Comparison of ENCODE assay signal across 13 cellular contexts in genomic region chr1:170666661-170667060, GRCh38. TPM values are rescaled to one million over a fixed set of nuclear protein-coding genes. Genes with fewer than 3 reads are reported as not detected.
DNase-seq lines count a peak whose midpoint lies in the region; ATAC-seq and TF ChIP-seq lines count a peak whose summit lies in the region.
"Had no signal": no experiment of that assay in that cellular context is flagged by ENCODE, and none has a peak within 500 bp of the region (broad histone marks: within the 10 kb centered on the region; RNA-seq: fewer than 3 reads in every experiment).

No MANE protein-coding gene starts in this region.

- H3K27ac ChIP-seq in mesenchymal stem cell (ENCODE audit: low read length, poor library complexity, severe bottlenecking): no peak overlapping the region
- peak overlapping the region; percentile 31 for H3K27ac ChIP-seq in thymus (ENCODE audit: low read depth)
- H3K27ac ChIP-seq: transverse colon had no signal

- H3K27me3 Mint-ChIP-seq in activated naive CD4-positive, alpha-beta T cell treated with anti-CD3 and anti-CD28 coated beads for 36 hours (ENCODE audit: low read depth): peaks cover 85% of the 10 kb centered on the region

- no peak overlapping the region for H2BK120ac ChIP-seq in mesenchymal stem cell (ENCODE audit: low read depth, low read length)

- WGBS in mesenchymal stem cell: 45% methylated on average over 23 of the region's 23 CpGs
- WGBS in thymus: 22% methylated on average over 23 of the region's 23 CpGs

- H4K8ac ChIP-seq in mesenchymal stem cell (ENCODE audit: low read length): no peak overlapping the region

- H3K4me1 ChIP-seq in mesenchymal stem cell (ENCODE audit: control insufficient read depth, insufficient read depth, low read depth, low read length): peaks cover 17% of the 10 kb centered on the region
- no peaks in the 10 kb centered on the region for H3K4me1 ChIP-seq in thymus (ENCODE audit: control insufficient read depth, insufficient read depth, low read length)

- H3K23ac ChIP-seq in mesenchymal stem cell (ENCODE audit: low read length in 2 of 2): no peak overlapping the region

- H3K4me1 Mint-ChIP-seq in activated naive CD4-positive, alpha-beta T cell treated with anti-CD3 and anti-CD28 coated beads for 36 hours (ENCODE audit: low read depth): peaks cover 44% of the 10 kb centered on the region

- H2BK15ac ChIP-seq in mesenchymal stem cell (ENCODE audit: low read depth, poor library complexity, severe bottlenecking): no peak overlapping the region

- peaks cover 0 to 97% of the 10 kb centered on the region in 2 experiments for H3K27me3 ChIP-seq in mesenchymal stem cell (ENCODE audit: control insufficient read depth in 1 of 2, insufficient read depth in 1 of 2, low read length in 2 of 2)
- H3K27me3 ChIP-seq in thymus (ENCODE audit: control insufficient read depth, insufficient read depth): peaks cover 82% of the 10 kb centered on the region

- CTCF ChIA-PET in activated naive CD4-positive, alpha-beta T cell treated with anti-CD3 and anti-CD28 coated beads for 36 hours (lab: Charles Lee): interaction anchor here (0.6 kb wide), 1 partner anchor 10 kb away, joined by 4 read pairs; no protein-coding TSS in a partner anchor

- H3K36me3 ChIP-seq in mesenchymal stem cell (ENCODE audit: control insufficient read depth in 1 of 2, insufficient read depth in 2 of 2, low read depth in 1 of 2, low read length in 2 of 2) (peaks cover 0 to 63% of the 10 kb centered on the region in 2 experiments), thymus (ENCODE audit: control insufficient read depth, insufficient read depth) (no peaks in the 10 kb centered on the region)
- H3K36me3 ChIP-seq: transverse colon had no signal

- no peak overlapping the region for H2AK5ac ChIP-seq in mesenchymal stem cell (ENCODE audit: low read length, severe bottlenecking)

- no peak overlapping the region for H2BK12ac ChIP-seq in mesenchymal stem cell (ENCODE audit: low read length in 2 of 2)

- no peaks in the 10 kb centered on the region for H3K36me3 Mint-ChIP-seq in activated naive CD4-positive, alpha-beta T cell treated with anti-CD3 and anti-CD28 coated beads for 36 hours (ENCODE audit: low read depth)
- peaks cover 15 to 28% of the 10 kb centered on the region in 2 donors for H3K36me3 Mint-ChIP-seq in activated naive CD4-positive, alpha-beta T cell treated with anti-CD3 and anti-CD28 coated beads, Interleukin-2, amount 50 U/mL, for 72 hours

- in situ Hi-C loops in astrocyte of the spinal cord (cut with HindIII; ENCODE audit: low sequenced_read_pairs): no loop called here

- H3K4me3 Mint-ChIP-seq in activated naive CD4-positive, alpha-beta T cell treated with anti-CD3 and anti-CD28 coated beads for 36 hours: no peak overlapping the region

- intact Hi-C loops in activated naive CD4-positive, alpha-beta T cell treated with anti-CD3 and anti-CD28 coated beads for 36 hours (cut with micrococcal nuclease): loop anchor here (2.0 to 10.0 kb wide), 3 partner anchors 134 to 739 kb away; partner anchors contain the start of genes GORAB and KIFAP3

- H3K79me1 ChIP-seq in mesenchymal stem cell (replicated peaks; ENCODE audit: low read length, poor library complexity, severe bottlenecking): no peaks in the 10 kb centered on the region

- no peak for DNase-seq in activated naive CD4-positive, alpha-beta T cell treated with anti-CD3 and anti-CD28 coated beads for 36 hours
- DNase-seq in activated naive CD4-positive, alpha-beta T cell treated with anti-CD3 and anti-CD28 coated beads, Interleukin-2, amount 50 U/mL, for 72 hours (ENCODE audit: low spot score in 2 of 2): no peak
- DNase-seq in astrocyte of the spinal cord (ENCODE audit: low read depth, low spot score) (peak; percentile 44), mesenchymal stem cell (no peak), NCI-H1092 (lab: John Stamatoyannopoulos, UW) (no peak)
- no peak for DNase-seq in activated effector memory CD4-positive, alpha-beta T cell treated with anti-CD3 and anti-CD28 coated beads, Interleukin-2, amount 50 U/mL, for 16 hours
- DNase-seq: DMS 273 treated with DMSO at 0.1 percent for 48 hours, NCI-H1417, NCI-H748 treated with DMSO at 0.1 percent for 48 hours, transverse colon had no signal

- no peak overlapping the region for H2BK5ac ChIP-seq in mesenchymal stem cell (ENCODE audit: low read depth, low read length, poor library complexity, severe bottlenecking)

- H4K91ac ChIP-seq in mesenchymal stem cell (ENCODE audit: low read length): peak overlapping the region; percentile 62

- H3K9ac ChIP-seq in mesenchymal stem cell (ENCODE audit: low read length): peak overlapping the region; percentile 98

- H3K9me3 ChIP-seq in mesenchymal stem cell (ENCODE audit: control insufficient read depth, low read length): no peaks in the 10 kb centered on the region
- H3K9me3 ChIP-seq in thymus (ENCODE audit: control insufficient read depth): no peaks in the 10 kb centered on the region
- H3K9me3 ChIP-seq: transverse colon had no signal

- TF ChIP-seq CTCF in astrocyte of the spinal cord (IDR thresholded peaks at IDR 0.05; ENCODE audit: low read depth, low read length): no peak

- H3K4me3 ChIP-seq in astrocyte of the spinal cord (ENCODE audit: low read depth, low read length) (peak overlapping the region; percentile 89), mesenchymal stem cell (ENCODE audit: insufficient read depth in 1 of 2, low read depth in 1 of 2, low read length in 2 of 2) (peak overlapping the region in 1 of 2 experiments; percentile 83), thymus (ENCODE audit: low read length) (no peak overlapping the region)
- H3K4me3 ChIP-seq: transverse colon had no signal

- no peak for ATAC-seq in activated naive CD4-positive, alpha-beta T cell treated with anti-CD3 and anti-CD28 coated beads, Interleukin-2, amount 50 U/mL, for 72 hours
- ATAC-seq in HG02571 (IDR thresholded peaks at IDR 0.05; ENCODE audit: unreplicated experiment): no peak

- no peaks in the 10 kb centered on the region for H3K9me3 Mint-ChIP-seq in activated naive CD4-positive, alpha-beta T cell treated with anti-CD3 and anti-CD28 coated beads for 36 hours
- H3K9me3 Mint-ChIP-seq in activated naive CD4-positive, alpha-beta T cell treated with anti-CD3 and anti-CD28 coated beads, Interleukin-2, amount 50 U/mL, for 72 hours: no peaks in the 10 kb centered on the region

- H3K4ac ChIP-seq in mesenchymal stem cell (ENCODE audit: low read depth in 1 of 2, low read length in 2 of 2): no peak overlapping the region

- no peak overlapping the region for H3K4me2 ChIP-seq in mesenchymal stem cell (ENCODE audit: low read length, poor library complexity, severe bottlenecking)

- peak overlapping the region; percentile 30 for H3K27ac Mint-ChIP-seq in activated naive CD4-positive, alpha-beta T cell treated with anti-CD3 and anti-CD28 coated beads for 36 hours
- no peak overlapping the region for H3K27ac Mint-ChIP-seq in activated naive CD4-positive, alpha-beta T cell treated with anti-CD3 and anti-CD28 coated beads, Interleukin-2, amount 50 U/mL, for 72 hours

- H3K18ac ChIP-seq in mesenchymal stem cell (ENCODE audit: low read depth in 1 of 2, low read length in 2 of 2): no peak overlapping the region

- no peak overlapping the region for H3K14ac ChIP-seq in mesenchymal stem cell (ENCODE audit: low read length in 2 of 2)

- no peak overlapping the region for H2AFZ ChIP-seq in mesenchymal stem cell (ENCODE audit: low read depth, low read length)

RNA-seq across cellular contexts. Expression of gene PRRX1, which starts 2.7 kb away (rescaled TPM):
- total RNA-seq in activated naive CD4-positive, alpha-beta T cell treated with anti-CD3 and anti-CD28 coated beads for 36 hours: not detected
- total RNA-seq in activated naive CD4-positive, alpha-beta T cell treated with anti-CD3 and anti-CD28 coated beads, Interleukin-2, amount 50 U/mL, for 72 hours: not detected
- 0.66 TPM for polyA plus RNA-seq in mesenchymal stem cell (2013, experiment 1 of 2)
- 0.56 TPM for polyA plus RNA-seq in mesenchymal stem cell (2013, experiment 2 of 2)
- polyA plus RNA-seq in thymus: 18.3 TPM
- total RNA-seq: renal cortical epithelial cell had no signal
